In the genomic region with DNA sequence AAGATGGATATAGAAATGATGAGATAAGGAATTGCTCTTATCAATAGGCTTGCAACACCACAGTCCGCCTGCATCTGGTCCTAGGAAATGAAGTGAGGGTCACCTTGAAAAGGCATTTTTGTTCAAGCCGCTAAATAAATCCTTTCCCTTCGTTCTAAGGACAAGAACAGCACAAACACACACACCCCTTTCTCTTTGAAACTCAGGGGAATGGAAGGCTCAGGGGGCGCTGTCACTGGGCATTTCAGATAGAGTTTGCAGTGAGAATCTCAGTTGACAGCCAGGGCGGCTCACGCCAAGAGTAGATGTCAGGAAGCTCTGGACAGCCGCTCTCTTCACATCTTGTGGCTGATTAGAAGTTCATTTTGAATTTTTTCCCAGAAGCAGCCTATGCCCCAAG, we compare ENCODE assay signal across 27 cellular contexts. TPM values are rescaled to one million over a fixed set of nuclear protein-coding genes. Genes with fewer than 3 reads are reported as not detected.
DNase-seq lines count a peak whose midpoint lies in the region; ATAC-seq, FAIRE-seq and TF ChIP-seq lines count a peak whose summit lies in the region.
"Had no signal": no experiment of that assay in that cellular context is flagged by ENCODE, and none has a peak within 500 bp of the region (broad histone marks: within the 10 kb centered on the region; RNA-seq: fewer than 3 reads in every experiment).

No MANE protein-coding gene starts in this region.

- 94% methylated on average over 7 of the region's 7 CpGs for WGBS in HepG2 (ENCODE audit: low lambda C conversion rate)
- WGBS in right lobe of liver (ENCODE audit: insufficient coverage, low coverage, low lambda C conversion rate, missing lambda C conversion rate): 84% methylated on average over 6 of the region's 7 CpGs
- WGBS in mesenchymal stem cell: 76% methylated on average over 7 of the region's 7 CpGs

- H3K27ac ChIP-seq in HepG2 (ENCODE audit: extremely low read length, insufficient read depth, low read length): no peak overlapping the region
- no peak overlapping the region for H3K27ac ChIP-seq in right lobe of liver
- H3K27ac ChIP-seq in MM.1S (ENCODE audit: low read length): no peak overlapping the region
- H3K27ac ChIP-seq in mesenchymal stem cell (ENCODE audit: low read length, poor library complexity, severe bottlenecking): no peak overlapping the region
- H3K27ac ChIP-seq: brain microvascular endothelial cell, esophagus squamous epithelium, hepatocyte, left ventricle myocardium inferior, PC-9, stomach, tibial nerve had no signal

- DNase-seq in HepG2 (ENCODE audit: low spot score) (no peak), right lobe of liver (no peak), cerebellar cortex (ENCODE audit: low spot score) (peak; percentile 79), omental fat pad (ENCODE audit: low spot score) (no peak), MM.1S (no peak), mesenchymal stem cell (no peak), H7 (no peak)
- DNase-seq: activated CD4-positive, alpha-beta T cell treated with anti-CD3 and anti-CD28 coated beads, Interleukin-2, amount 50 U/mL, for 1 hour; activated naive CD4-positive, alpha-beta T cell treated with Interleukin-2 at 50 U/mL for 16 hours; activated T-cell treated with anti-CD3 and anti-CD28 coated beads, Interleukin-2, amount 50 U/mL, for 48 hours; brain microvascular endothelial cell; cortex of kidney; DMS153; esophagus squamous epithelium; HCEC 1CT; left ventricle myocardium inferior; NCI-H1092; NCI-H2107; PC-9; stimulated activated CD4-positive, alpha-beta T cell treated with anti-CD3 and anti-CD28 coated beads, Interleukin-2, amount 100 ng/mL, for 24 hours; stomach; T1000 had no signal

- H3K9me3 Mint-ChIP-seq in nephron: peaks cover 3% of the 10 kb centered on the region

- no peak overlapping the region for H2BK12ac ChIP-seq in mesenchymal stem cell (ENCODE audit: low read length in 2 of 2)

- ATAC-seq in HepG2 (no peak; the same call in 2 of the 3 replicates), right lobe of liver (no peak), omental fat pad (ENCODE audit: low FRiP score) (no peak)

- no peak overlapping the region for H3K4ac ChIP-seq in mesenchymal stem cell (ENCODE audit: low read depth in 1 of 2, low read length in 2 of 2)

- H3K9me3 ChIP-seq in HepG2 (ENCODE audit: low read length): no peaks in the 10 kb centered on the region
- no peaks in the 10 kb centered on the region for H3K9me3 ChIP-seq in right lobe of liver
- no peaks in the 10 kb centered on the region for H3K9me3 ChIP-seq in MM.1S (replicated peaks; ENCODE audit: insufficient read depth, low read length)
- H3K9me3 ChIP-seq in mesenchymal stem cell (ENCODE audit: control insufficient read depth, low read length): peaks cover 6% of the 10 kb centered on the region

- BruUV-seq in HepG2 (replicated peaks; lab: Mats Ljungman, UMichigan): no TSS peak

- POLR2A ChIA-PET in HepG2 (lab: Yijun Ruan, JAX): no interaction called here

- H3K14ac ChIP-seq in mesenchymal stem cell (ENCODE audit: low read length in 2 of 2): no peak overlapping the region

- H2BK120ac ChIP-seq in mesenchymal stem cell (ENCODE audit: low read depth, low read length): no peak overlapping the region

- H3K27me3 Mint-ChIP-seq in nephron (ENCODE audit: low read depth): peaks cover 7% of the 10 kb centered on the region

- H3F3A ChIP-seq in MM.1S (ENCODE audit: insufficient read depth, low read length): no peaks in the 10 kb centered on the region

- H3K18ac ChIP-seq in mesenchymal stem cell (ENCODE audit: low read depth in 1 of 2, low read length in 2 of 2): no peak overlapping the region

- no peak overlapping the region for H4K91ac ChIP-seq in mesenchymal stem cell (ENCODE audit: low read length)

- no peaks in the 10 kb centered on the region for H4K20me1 ChIP-seq in HepG2 (ENCODE audit: insufficient read depth, low read length)
- no peaks in the 10 kb centered on the region for H4K20me1 ChIP-seq in MM.1S (ENCODE audit: insufficient read depth, low read length)

- CTCF ChIA-PET in HepG2 (lab: Yijun Ruan, JAX; ENCODE audit: low intra/inter-chr PET ratio, low total read pairs): no interaction called here

- H3K23ac ChIP-seq in mesenchymal stem cell (ENCODE audit: low read length in 2 of 2): no peak overlapping the region

- in situ Hi-C loops in HepG2 (cut with HindIII; ENCODE audit: extremely low pct_ligation_motif_present, low pct_unique_long_range_greater_than_20kb): no loop called here

- no peak for FAIRE-seq in HepG2 (lab: Jason Lieb, UNC)
- FAIRE-seq: frontal cortex had no signal

- H2AFZ ChIP-seq in HepG2 (ENCODE audit: low read length) (no peak overlapping the region), MM.1S (ENCODE audit: low read length) (no peak overlapping the region), mesenchymal stem cell (ENCODE audit: low read depth, low read length) (no peak overlapping the region)
- H2AFZ ChIP-seq: hepatocyte, PC-9 had no signal

- no peak overlapping the region for H2AK5ac ChIP-seq in mesenchymal stem cell (ENCODE audit: low read length, severe bottlenecking)

- H3K27me3 ChIP-seq in HepG2 (ENCODE audit: control insufficient read depth in 1 of 2, insufficient read depth in 2 of 2, low read length in 2 of 2): no peaks in the 10 kb centered on the region
- H3K27me3 ChIP-seq in right lobe of liver: no peaks in the 10 kb centered on the region
- no peaks in the 10 kb centered on the region for H3K27me3 ChIP-seq in MM.1S (replicated peaks; ENCODE audit: insufficient read depth, low read length)
- H3K27me3 ChIP-seq in mesenchymal stem cell (ENCODE audit: control insufficient read depth in 1 of 2, insufficient read depth in 1 of 2, low read length in 2 of 2): peaks cover 3 to 18% of the 10 kb centered on the region in 2 experiments
- no peaks in the 10 kb centered on the region for H3K27me3 ChIP-seq in H7 (ENCODE audit: control insufficient read depth, insufficient read depth, low read length)
- H3K27me3 ChIP-seq: brain microvascular endothelial cell, esophagus squamous epithelium, hepatocyte, stomach, tibial nerve had no signal

- H3K4me1 Mint-ChIP-seq in nephron: peaks cover 33% of the 10 kb centered on the region

- H3K9ac ChIP-seq in HepG2 (ENCODE audit: insufficient read depth, low read depth, low read length) (no peak overlapping the region), MM.1S (ENCODE audit: low read length) (no peak overlapping the region), mesenchymal stem cell (ENCODE audit: low read length) (no peak overlapping the region)

- no peak overlapping the region for H2BK5ac ChIP-seq in mesenchymal stem cell (ENCODE audit: low read depth, low read length, poor library complexity, severe bottlenecking)

- H3K4me2 ChIP-seq in HepG2 (ENCODE audit: low read depth, low read length) (no peak overlapping the region), MM.1S (ENCODE audit: low read depth, low read length) (no peak overlapping the region), mesenchymal stem cell (ENCODE audit: low read length, poor library complexity, severe bottlenecking) (no peak overlapping the region)
- H3K4me2 ChIP-seq: PC-9, smooth muscle cell had no signal

- H3K9me2 ChIP-seq in MM.1S (replicated peaks; ENCODE audit: insufficient read depth, low read length): no peaks in the 10 kb centered on the region

- no peak overlapping the region for H3K4me3 ChIP-seq in HepG2 (replicated peaks in 1 of 3; ENCODE audit: insufficient read depth in 1 of 3, low read depth in 2 of 3, low read length in 3 of 3)
- no peak overlapping the region for H3K4me3 ChIP-seq in right lobe of liver
- no peak overlapping the region for H3K4me3 ChIP-seq in MM.1S (ENCODE audit: low read length)
- H3K4me3 ChIP-seq in mesenchymal stem cell (ENCODE audit: insufficient read depth in 1 of 2, low read depth in 1 of 2, low read length in 2 of 2): no peak overlapping the region
- no peak overlapping the region for H3K4me3 ChIP-seq in H7 (ENCODE audit: insufficient read depth, low read depth, low read length)
- H3K4me3 ChIP-seq: esophagus squamous epithelium, hepatocyte, left ventricle myocardium inferior, PC-9, smooth muscle cell, stomach, tibial nerve had no signal

- no peak for TF ChIP-seq POLR2A in HepG2 (IDR thresholded peaks at IDR 0.05; ENCODE audit: insufficient read depth in 1 of 2, low read depth in 2 of 2, low read length in 2 of 2)
- no peak for TF ChIP-seq POLR2A in right lobe of liver (IDR thresholded peaks at IDR 0.05)

- TF ChIP-seq CTCF in HepG2 (CRISPR knock-in tag; IDR thresholded peaks at IDR 0.05) (no peak), right lobe of liver (IDR thresholded peaks at IDR 0.05) (no peak), nephron (IDR thresholded peaks at IDR 0.05; ENCODE audit: unreplicated experiment in 3 of 3) (no peak), omental fat pad (IDR thresholded peaks at IDR 0.05) (no peak), MM.1S (IDR thresholded peaks at IDR 0.05; ENCODE audit: low read length) (no peak)

- H3K79me2 ChIP-seq in HepG2 (ENCODE audit: insufficient read depth, low read length): no peaks in the 10 kb centered on the region
- H3K79me2 ChIP-seq in MM.1S (ENCODE audit: low read length): no peaks in the 10 kb centered on the region

- H3K4me3 Mint-ChIP-seq in nephron: peak overlapping the region; percentile 73 to 77 (median 75)

- no peak overlapping the region for H4K8ac ChIP-seq in mesenchymal stem cell (ENCODE audit: low read length)

- H3K36me3 ChIP-seq in HepG2 (replicated peaks in 1 of 2; ENCODE audit: control insufficient read depth in 1 of 2, insufficient read depth in 2 of 2, low read length in 2 of 2) (peaks cover 8 to 31% of the 10 kb centered on the region in 2 experiments; a peak in 4 of 5 replicates), right lobe of liver (peaks cover 0 to 4% (median 0%) of the 10 kb centered on the region in 4 donors), MM.1S (replicated peaks; ENCODE audit: insufficient read depth, low read length) (no peaks in the 10 kb centered on the region), mesenchymal stem cell (ENCODE audit: control insufficient read depth in 1 of 2, insufficient read depth in 2 of 2, low read depth in 1 of 2, low read length in 2 of 2) (no peaks in the 10 kb centered on the region), H7 (replicated peaks; ENCODE audit: control insufficient read depth, insufficient read depth, low read length) (no peaks in the 10 kb centered on the region)
- H3K36me3 ChIP-seq: brain microvascular endothelial cell, left ventricle myocardium inferior had no signal

- H3K4me1 ChIP-seq in HepG2 (ENCODE audit: insufficient read depth, low read length) (peaks cover 8% of the 10 kb centered on the region; the same call in 1 of the 2 replicates), right lobe of liver (no peaks in the 10 kb centered on the region), MM.1S (ENCODE audit: low read length) (no peaks in the 10 kb centered on the region), mesenchymal stem cell (ENCODE audit: control insufficient read depth, insufficient read depth, low read depth, low read length) (no peaks in the 10 kb centered on the region)
- H3K4me1 ChIP-seq: left ventricle myocardium inferior, stomach had no signal

- TF ChIP-seq EP300 in HepG2 (IDR thresholded peaks at IDR 0.05; ENCODE audit: low read depth in 2 of 2, low read length in 2 of 2) (no peak), HepG2 (CRISPR knock-in tag; IDR thresholded peaks at IDR 0.05; ENCODE audit: borderline replicate concordance) (no peak)

- intact Hi-C loops in HepG2 (cut with micrococcal nuclease; ENCODE audit: unreplicated experiment) (no loop called here), right lobe of liver (cut with DNase I) (no loop called here)

- H3K79me1 ChIP-seq in mesenchymal stem cell (replicated peaks; ENCODE audit: low read length, poor library complexity, severe bottlenecking): no peaks in the 10 kb centered on the region

- peak overlapping the region; percentile 56 to 92 (median 65) for H3K27ac Mint-ChIP-seq in nephron

- peaks cover 3% of the 10 kb centered on the region for H3K36me3 Mint-ChIP-seq in nephron (ENCODE audit: low read depth)

- no peak for TF ChIP-seq RAD21 in HepG2 (CRISPR knock-in tag; IDR thresholded peaks at IDR 0.05)

- no peak overlapping the region for H2BK15ac ChIP-seq in mesenchymal stem cell (ENCODE audit: low read depth, poor library complexity, severe bottlenecking)

RNA-seq across cellular contexts. Expression of a gene that starts 39.7 kb away (rescaled TPM):
- 97.3 and 123 TPM in 2 replicates for total RNA-seq in HepG2 (2016; rRNA removed; fragmentation: Illumina TruSeq; extraction: Trizol)
- total RNA-seq in HepG2 (2016; cell fraction: cytosol; rRNA removed; fragmentation: Illumina TruSeq; extraction: Trizol; ENCODE audit: low read depth): 9.7 and 10.7 TPM in 2 replicates
- total RNA-seq in HepG2 (2016; cell fraction: insoluble cytoplasmic fraction; rRNA removed; fragmentation: Illumina TruSeq; extraction: Trizol): 100 and 112 TPM in 2 replicates
- total RNA-seq in HepG2 (2016; cell fraction: membrane; rRNA removed; fragmentation: Illumina TruSeq; extraction: Trizol): 29.4 and 30.9 TPM in 2 replicates
- 61.8 and 69.4 TPM in 2 replicates for total RNA-seq in HepG2 (2016; cell fraction: nucleus; rRNA removed; fragmentation: Illumina TruSeq; extraction: Trizol)
- polyA plus RNA-seq in HepG2 (2011; rRNA removed): 47.6 and 55.0 TPM in 2 replicates
- 25.4 and 34.3 TPM in 2 replicates for polyA plus RNA-seq in HepG2 (2011; cell fraction: cytosol; rRNA removed)
- 65.2 and 68.0 TPM in 2 replicates for polyA plus RNA-seq in HepG2 (2011; cell fraction: nucleus; rRNA removed)
- 21.6 and 22.2 TPM in 2 replicates for polyA plus RNA-seq in HepG2 (2012)
- polyA plus RNA-seq in HepG2 (2016; cell fraction: cytosol; fragmentation: Illumina TruSeq; extraction: Trizol; ENCODE audit: low read depth): 5.7 and 5.8 TPM in 2 replicates
- polyA plus RNA-seq in HepG2 (2016; cell fraction: insoluble cytoplasmic fraction; fragmentation: Illumina TruSeq; extraction: Trizol; ENCODE audit: low read depth): 116 and 128 TPM in 2 replicates
- polyA plus RNA-seq in HepG2 (2016; cell fraction: membrane; fragmentation: Illumina TruSeq; extraction: Trizol; ENCODE audit: low read depth): 15.2 TPM in 2 replicates
- polyA plus RNA-seq in HepG2 (2016; cell fraction: nucleus; fragmentation: Illumina TruSeq; extraction: Trizol; ENCODE audit: insufficient read depth, low read depth): 101 and 108 TPM in 2 replicates
- polyA minus RNA-seq in HepG2 (2011; rRNA and poly(A)+ RNA removed; ENCODE audit: low replicate concordance): 0.44 and 41.3 TPM in 2 replicates
- polyA minus RNA-seq in HepG2 (2011; cell fraction: cytosol; rRNA and poly(A)+ RNA removed): 24.2 and 32.3 TPM in 2 replicates
- 32.1 and 39.7 TPM in 2 replicates for polyA minus RNA-seq in HepG2 (2011; cell fraction: nucleus; rRNA and poly(A)+ RNA removed)
- 100 to 1,000 TPM; 160 to 378 (median 305) TPM for total RNA-seq in right lobe of liver
- 1 to 10 TPM; 5.5 to 8.4 (median 6.5) TPM for total RNA-seq in omental fat pad
- polyA plus RNA-seq in mesenchymal stem cell (2013, experiment 1 of 2): 2.0 TPM
- polyA plus RNA-seq in mesenchymal stem cell (2013, experiment 2 of 2): 2.1 TPM
- 1.8 and 3.1 TPM in 2 replicates for total RNA-seq in H7 (2014; rRNA removed; shearing (Covaris generic))
